Comparison of ENCODE assay signal across 25 cellular contexts in genomic region chr9:130556396-130557076, GRCh38. TPM values are rescaled to one million over a fixed set of nuclear protein-coding genes. Genes with fewer than 3 reads are reported as not detected.
A peak's percentile ranks its signal among the peaks of the same experiment; 100 is the strongest.
DNase-seq lines count a peak whose midpoint lies in the region; ATAC-seq, FAIRE-seq and TF ChIP-seq lines count a peak whose summit lies in the region.
"Had no signal": no experiment of that assay in that cellular context is flagged by ENCODE, and none has a peak within 500 bp of the region (broad histone marks: within the 10 kb centered on the region; RNA-seq: fewer than 3 reads in every experiment).

No MANE protein-coding gene starts in this region.

- H3K9ac ChIP-seq in H1 (replicated peaks in 1 of 4; ENCODE audit: extremely low read depth in 1 of 4, low read depth in 3 of 4, low read length in 3 of 4) = no peak overlapping the region; a peak in 1 of 7 replicates
- H3K9ac ChIP-seq: BLaER1 treated with 17β-estradiol and CSF1 and Interleukin-3, amounts not matched to agents 10 nM and 100 nM; KMS-11 had no signal

- intact Hi-C loops in PC-9 (cut with micrococcal nuclease; ENCODE audit: unreplicated experiment) = no loop called here
- intact Hi-C loops in left ventricle myocardium superior (cut with micrococcal nuclease) = no loop called here

- H4K20me1 ChIP-seq in GM23338 (replicated peaks; ENCODE audit: insufficient read depth) (no peaks in the 10 kb centered on the region), PC-9 (ENCODE audit: insufficient read depth) (no peaks in the 10 kb centered on the region), H1 (replicated peaks in 1 of 2; ENCODE audit: control insufficient read depth in 1 of 2, insufficient read depth in 2 of 2, low read length in 2 of 2) (no peaks in the 10 kb centered on the region)
- H4K20me1 ChIP-seq: BLaER1 treated with 17β-estradiol and CSF1 and Interleukin-3, amounts not matched to agents 10 nM and 100 nM had no signal

- CTCF ChIA-PET in PC-9 (lab: Charles Lee) = no interaction called here
- CTCF ChIA-PET in H1 (lab: Charles Lee; ENCODE audit: partially characterized antibody) = interaction anchor here (0.7 to 2.1 kb wide), 4 partner anchors 21 to 95 kb away, joined by 3 to 5 read pairs (median 3); no protein-coding TSS in a partner anchor

- H3K4ac ChIP-seq in H1 (replicated peaks; ENCODE audit: insufficient read length, low read depth, low read length) = no peak overlapping the region

- no peak overlapping the region for H2BK20ac ChIP-seq in H1 (ENCODE audit: low read length)

- H3K23me2 ChIP-seq in H1 (ENCODE audit: low read depth, low read length) = no peaks in the 10 kb centered on the region

- H3K27ac ChIP-seq in GM23338 (ENCODE audit: low read depth) (no peak overlapping the region), PC-9 (no peak overlapping the region; the same call in 1 of the 2 replicates), H1 (ENCODE audit: low read depth, low read length) (no peak overlapping the region), right atrium auricular region (no peak overlapping the region)
- H3K27ac ChIP-seq: BLaER1 treated with 17β-estradiol and CSF1 and Interleukin-3, amounts not matched to agents 10 nM and 100 nM; KMS-11; SK-N-MC had no signal

- H3K14ac ChIP-seq in H1 (ENCODE audit: insufficient read length) = no peak overlapping the region

- H3F3A ChIP-seq in GM23338 (replicated peaks; ENCODE audit: low read depth) (no peaks in the 10 kb centered on the region), PC-9 (ENCODE audit: insufficient read depth, low read depth) (peaks cover 14% of the 10 kb centered on the region)

- DNase-seq in GM23338 (ENCODE audit: low spot score) = no peak
- DNase-seq in PC-9 = no peak
- DNase-seq in H1 (ENCODE audit: low read depth in 1 of 2, low spot score in 2 of 2) = no peak
- no peak for DNase-seq in neural crest cell (ENCODE audit: low read depth, low spot score)
- DNase-seq in right atrium auricular region (ENCODE audit: low spot score) = no peak
- no peak for DNase-seq in left ventricle myocardium superior
- no peak for DNase-seq in germinal center (ENCODE audit: low spot score)
- DNase-seq: AML-193; CD4-positive, alpha-beta T cell; IMR-90; NCI-H1092; NCI-H1417 treated with DMSO at 0.1 percent for 48 hours; NCI-H1694 treated with DMSO at 0.1 percent for 48 hours; NCI-H2081; NCI-H2227 treated with DMSO at 0.1 percent for 48 hours; NCI-H510A; NCI-H748 treated with DMSO at 0.1 percent for 48 hours; NK-92 treated with Interleukin-12 subunit alpha and Interleukin-12 subunit beta, amount 100 ng/mL, for 24 hours; SIG-M5 had no signal

- H3K36me3 ChIP-seq in GM23338 (ENCODE audit: insufficient read depth) (no peaks in the 10 kb centered on the region), PC-9 (ENCODE audit: low read depth) (no peaks in the 10 kb centered on the region), H1 (ENCODE audit: control insufficient read depth in 2 of 4, insufficient read depth in 4 of 4, low read length in 3 of 4) (no peaks in the 10 kb centered on the region), right atrium auricular region (no peaks in the 10 kb centered on the region)
- H3K36me3 ChIP-seq: BLaER1 treated with 17β-estradiol and CSF1 and Interleukin-3, amounts not matched to agents 10 nM and 100 nM had no signal

- H2BK5ac ChIP-seq in H1 (ENCODE audit: low read depth, low read length) = no peak overlapping the region

- H3K4me1 Mint-ChIP-seq in GM23338 (peaks cover 7% of the 10 kb centered on the region), neural crest cell (no peaks in the 10 kb centered on the region)

- TF ChIP-seq EP300 in H1 (IDR thresholded peaks at IDR 0.05; ENCODE audit: borderline replicate concordance in 1 of 2, low read depth in 2 of 2, low read length in 2 of 2) = no peak

- H3K9me2 ChIP-seq in GM23338 (ENCODE audit: insufficient read depth) (no peaks in the 10 kb centered on the region), PC-9 (ENCODE audit: insufficient read depth) (no peaks in the 10 kb centered on the region)

- H3K27me3 ChIP-seq in GM23338 (ENCODE audit: insufficient read depth) (no peaks in the 10 kb centered on the region), PC-9 (ENCODE audit: insufficient read depth, low read depth) (no peaks in the 10 kb centered on the region), H1 (replicated peaks in 1 of 4; ENCODE audit: control insufficient read depth in 3 of 4, extremely low read depth in 1 of 4, insufficient read depth in 3 of 4, low read length in 3 of 4) (no peaks in the 10 kb centered on the region), right atrium auricular region (no peaks in the 10 kb centered on the region)
- H3K27me3 ChIP-seq: BLaER1 treated with 17β-estradiol and CSF1 and Interleukin-3, amounts not matched to agents 10 nM and 100 nM had no signal

- ATAC-seq in GM23338 (no peak), HG02642 (IDR thresholded peaks at IDR 0.05; ENCODE audit: poor library complexity, unreplicated experiment) (no peak), left ventricle myocardium superior (no peak)
- ATAC-seq: Panc1 had no signal

- H4K8ac ChIP-seq in H1 (ENCODE audit: extremely low read depth, insufficient read depth, low read length) = no peak overlapping the region

- no peak for TF ChIP-seq RAD21 in H1 (IDR thresholded peaks at IDR 0.05 in 1 of 2, conservative IDR thresholded peaks at IDR 0.05 in 1 of 2; ENCODE audit: low read depth in 2 of 2, low read length in 2 of 2)

- no peak overlapping the region for H2BK15ac ChIP-seq in H1 (ENCODE audit: low read length)

- H4K5ac ChIP-seq in H1 (ENCODE audit: insufficient read length, low read depth, low read length) = no peak overlapping the region

- H3K4me3 ChIP-seq in GM23338 (no peak overlapping the region), PC-9 (no peak overlapping the region), H1 (ENCODE audit: extremely low read depth in 1 of 4, insufficient read depth in 2 of 4, low read depth in 3 of 4, low read length in 4 of 4) (no peak overlapping the region), right atrium auricular region (no peak overlapping the region)
- H3K4me3 ChIP-seq: BLaER1 treated with 17β-estradiol and CSF1 and Interleukin-3, amounts not matched to agents 10 nM and 100 nM; SK-N-MC had no signal

- H3K27me3 Mint-ChIP-seq in GM23338 (ENCODE audit: insufficient read depth, low read depth, poor library complexity) (peaks cover 30% of the 10 kb centered on the region), neural crest cell (ENCODE audit: low read depth) (no peaks in the 10 kb centered on the region)

- H3K9me3 ChIP-seq in PC-9 (ENCODE audit: insufficient read depth, low read depth) (no peaks in the 10 kb centered on the region), H1 (ENCODE audit: insufficient read depth in 2 of 2, low read depth in 1 of 2, low read length in 1 of 2) (no peaks in the 10 kb centered on the region), right atrium auricular region (no peaks in the 10 kb centered on the region)
- H3K9me3 ChIP-seq: BLaER1 treated with 17β-estradiol and CSF1 and Interleukin-3, amounts not matched to agents 10 nM and 100 nM had no signal

- no peak overlapping the region for H3K56ac ChIP-seq in H1 (replicated peaks; ENCODE audit: insufficient read length, low read depth, low read length)

- H4K91ac ChIP-seq in H1 (replicated peaks; ENCODE audit: insufficient read length, low read length) = no peak overlapping the region

- no peak overlapping the region for H2BK12ac ChIP-seq in H1 (ENCODE audit: low read depth, low read length)

- H3K36me3 Mint-ChIP-seq in GM23338 (ENCODE audit: low read depth) = no peaks in the 10 kb centered on the region
- H3K36me3 Mint-ChIP-seq in neural crest cell (ENCODE audit: low read depth) = no peaks in the 10 kb centered on the region

- 85% methylated on average over 18 of the region's 18 CpGs; no CpG with 5 or more reads in 1 of the 2 experiments for WGBS in H1 (ENCODE audit: extremely low coverage in 1 of 2, insufficient coverage in 1 of 2, insufficient read length in 1 of 2, insufficient replicate concordance in 2 of 2, low coverage in 1 of 2, low lambda C conversion rate in 2 of 2, missing lambda C conversion rate in 1 of 2), 2 experiments

- H2AFZ ChIP-seq in GM23338 (0 out of 2 replicates have a peak overlapping the region, but pooled peaks have one; percentile 18), PC-9 (no peak overlapping the region), H1 (ENCODE audit: low read length) (peak overlapping the region; percentile 26; the same call in 1 of the 2 replicates)

- POLR2A ChIA-PET in PC-9 (lab: Charles Lee; ENCODE audit: unreplicated experiment) (interaction anchor here (0.7 kb wide), 2 partner anchors 17 to 21 kb away, joined by 3 read pairs; no protein-coding TSS in a partner anchor), H1 (lab: Charles Lee; ENCODE audit: partially characterized antibody) (interaction anchor here (1.2 to 2.2 kb wide), 2 partner anchors 8 to 23 kb away, joined by 3 to 4 read pairs; partner anchors contain the start of gene FUBP3)

- TF ChIP-seq CTCF in GM23338 (conservative IDR thresholded peaks at IDR 0.05; ENCODE audit: low read depth in 2 of 2) = no peak
- no peak for TF ChIP-seq CTCF in PC-9 (conservative IDR thresholded peaks at IDR 0.05)
- TF ChIP-seq CTCF in H1 (IDR thresholded peaks at IDR 0.05; ENCODE audit: control extremely low read depth in 1 of 3, insufficient read depth in 1 of 3, low read depth in 1 of 3, low read length in 3 of 3) = no peak
- TF ChIP-seq CTCF in neural crest cell (conservative IDR thresholded peaks at IDR 0.05) = no peak
- no peak for TF ChIP-seq CTCF in right atrium auricular region (IDR thresholded peaks at IDR 0.05)

- H3K79me2 ChIP-seq in GM23338 (replicated peaks; ENCODE audit: insufficient read depth) (no peaks in the 10 kb centered on the region), PC-9 (ENCODE audit: low read depth) (no peaks in the 10 kb centered on the region), H1 (ENCODE audit: control insufficient read depth in 1 of 2, insufficient read depth in 2 of 2, low read length in 2 of 2) (no peaks in the 10 kb centered on the region)

- H3K27ac Mint-ChIP-seq in GM23338 (no peak overlapping the region), neural crest cell (ENCODE audit: unreplicated experiment) (peak overlapping the region; percentile 78)
- H3K27ac Mint-ChIP-seq: CD4-positive, alpha-beta T cell had no signal

- no peak overlapping the region for H3K23ac ChIP-seq in H1 (ENCODE audit: insufficient read length)

- H2BK120ac ChIP-seq in H1 (replicated peaks; ENCODE audit: low read depth, low read length) = no peak overlapping the region

- TF ChIP-seq POLR2A in H1 (IDR thresholded peaks at IDR 0.05; ENCODE audit: control extremely low read depth in 1 of 2, low read depth in 2 of 2, low read length in 2 of 2) = no peak

- H3K9me3 Mint-ChIP-seq in GM23338 = no peaks in the 10 kb centered on the region; the same call in 2 of the 3 replicates
- no peaks in the 10 kb centered on the region for H3K9me3 Mint-ChIP-seq in neural crest cell
- H3K9me3 Mint-ChIP-seq: CD4-positive, alpha-beta T cell had no signal

- H3K18ac ChIP-seq in H1 (ENCODE audit: extremely low read depth, low read length) = no peak overlapping the region

- no peaks in the 10 kb centered on the region for H3K79me1 ChIP-seq in H1 (ENCODE audit: low read depth, low read length)

- H3K4me1 ChIP-seq in GM23338 (ENCODE audit: insufficient read depth) = no peaks in the 10 kb centered on the region
- H3K4me1 ChIP-seq in PC-9 (replicated peaks; ENCODE audit: insufficient read depth) = peaks cover 12% of the 10 kb centered on the region
- H3K4me1 ChIP-seq in H1 (replicated peaks in 1 of 4; ENCODE audit: control insufficient read depth in 3 of 4, insufficient read depth in 4 of 4, low read length in 3 of 4) = no peaks in the 10 kb centered on the region
- H3K4me1 ChIP-seq in right atrium auricular region = no peaks in the 10 kb centered on the region

- FAIRE-seq in H1 (lab: Jason Lieb, UNC) = no peak
- FAIRE-seq: A204.1 had no signal

- no TSS peak for BruUV-seq in PC-9 (replicated peaks; lab: Mats Ljungman, UMichigan)

- H3K4me2 ChIP-seq in GM23338 = no peak overlapping the region
- H3K4me2 ChIP-seq in PC-9 = peak overlapping the region; percentile 39
- H3K4me2 ChIP-seq in H1 (ENCODE audit: insufficient read depth in 1 of 2, low read depth in 2 of 2, low read length in 2 of 2) = no peak overlapping the region
- H3K4me2 ChIP-seq: BLaER1 treated with 17β-estradiol and CSF1 and Interleukin-3, amounts not matched to agents 10 nM and 100 nM; KMS-11 had no signal

- H2AK5ac ChIP-seq in H1 (ENCODE audit: low read depth, low read length) = no peak overlapping the region

- no peak overlapping the region for H3K4me3 Mint-ChIP-seq in GM23338
- H3K4me3 Mint-ChIP-seq in neural crest cell = no peak overlapping the region
- H3K4me3 Mint-ChIP-seq: CD4-positive, alpha-beta T cell had no signal

RNA-seq across cellular contexts. Expression of gene FUBP3, which starts 22.8 kb away (rescaled TPM):
- total RNA-seq in GM23338 (2014; rRNA removed; shearing (Covaris generic)) = 63.4 and 74.8 TPM in 2 replicates
- 38.0 and 42.5 TPM in 2 replicates for polyA plus RNA-seq in GM23338 (2016; fragmentation: Nextera tagmentation; extraction: Ambion mirVana)
- 50.3 and 75.6 TPM in 2 replicates for total RNA-seq in PC-9 (2021)
- 70.1 and 76.4 TPM in 2 replicates for total RNA-seq in H1 (2021; fragmentation: NEBNext Ultra II Directional; extraction: Animal tissue kit (Norgen Biotek cat#: 25700))
- polyA plus RNA-seq in H1 (2011; rRNA removed) = 23.7 and 31.2 TPM in 2 replicates
- polyA plus RNA-seq in H1 (2011; cell fraction: cytosol; rRNA removed) = 38.6 TPM
- polyA plus RNA-seq in H1 (2011; cell fraction: nucleus; rRNA removed) = 83.6 TPM
- polyA plus RNA-seq in H1 (2012, experiment 1 of 2) = 56.5 to 87.8 TPM (median 61.8 TPM) in 4 replicates
- 8.9 TPM for polyA plus RNA-seq in H1 (2012, experiment 2 of 2)
- polyA plus RNA-seq in H1 (2013, experiment 1 of 2) = 34.5 TPM
- polyA plus RNA-seq in H1 (2013, experiment 2 of 2) = 34.2 TPM
- polyA minus RNA-seq in H1 (2011; rRNA and poly(A)+ RNA removed) = 34.3 and 44.6 TPM in 2 replicates
- polyA minus RNA-seq in H1 (2011; cell fraction: cytosol; rRNA and poly(A)+ RNA removed) = 91.9 TPM
- polyA minus RNA-seq in H1 (2011; cell fraction: nucleus; rRNA and poly(A)+ RNA removed) = 43.3 TPM
- 66.3 and 67.7 TPM in 2 replicates for total RNA-seq in neural crest cell
- 10 to 100 TPM; 21.1 to 24.8 TPM for total RNA-seq in right atrium auricular region
- 24.1 TPM for total RNA-seq in left ventricle myocardium superior
